In genomic region chr6:107634147-107635057, GRCh38 we compare ENCODE assay signal across 10 cellular contexts.
A peak's percentile ranks its signal among the peaks of the same experiment; 100 is the strongest.
DNase-seq lines count a peak whose midpoint lies in the region; ATAC-seq and TF ChIP-seq lines count a peak whose summit lies in the region.
"Had no signal": no experiment of that assay in that cellular context is flagged by ENCODE, and none has a peak within 500 bp of the region (broad histone marks: within the 10 kb centered on the region; RNA-seq: fewer than 3 reads in every experiment).

No MANE protein-coding gene starts in this region.

- peak overlapping the region; percentile 47 for H2AK5ac ChIP-seq in neuronal stem cell (ENCODE audit: low read depth, low read length)

- H3K4me1 Mint-ChIP-seq in CD8-positive, alpha-beta T cell (ENCODE audit: low read depth), result peaks cover 5% of the 10 kb centered on the region
- H3K4me1 Mint-ChIP-seq in WTC11, result peaks cover 16% of the 10 kb centered on the region

- POLR2A ChIA-PET in CD8-positive, alpha-beta T cell (lab: Charles Lee), result no interaction called here
- POLR2A ChIA-PET in WTC11 (lab: Charles Lee), result interaction anchor here (0.5 kb wide), 2 partner anchors 14 to 73 kb away, joined by 3 to 5 read pairs; no protein-coding TSS in a partner anchor

- H3K9me3 Mint-ChIP-seq in CD8-positive, alpha-beta T cell, result no peaks in the 10 kb centered on the region
- no peaks in the 10 kb centered on the region for H3K9me3 Mint-ChIP-seq in WTC11

- no peak overlapping the region for H2BK15ac ChIP-seq in neuronal stem cell (ENCODE audit: low read length)

- H3K27me3 ChIP-seq in CD8-positive, alpha-beta T cell (ENCODE audit: insufficient read depth, low read length), result peaks cover 6% of the 10 kb centered on the region
- no peaks in the 10 kb centered on the region for H3K27me3 ChIP-seq in neuronal stem cell (ENCODE audit: control insufficient read depth in 3 of 3, insufficient read depth in 3 of 3, low read depth in 1 of 3, low read length in 3 of 3)

- no CpG with 5 or more reads among the region's 114 CpGs for WGBS in neuronal stem cell (ENCODE audit: extremely low coverage in 2 of 2, insufficient read length in 2 of 2, insufficient replicate concordance in 1 of 2), 2 donors

- H2BK12ac ChIP-seq in neuronal stem cell (ENCODE audit: low read length), result no peak overlapping the region

- no peak overlapping the region for H3K14ac ChIP-seq in neuronal stem cell (ENCODE audit: low read length)

- no peak overlapping the region for H3K23ac ChIP-seq in neuronal stem cell (ENCODE audit: low read depth, low read length, poor library complexity)

- no peak overlapping the region for H3K9ac ChIP-seq in neuronal stem cell (ENCODE audit: low read depth, low read length, poor library complexity)

- H2BK5ac ChIP-seq in neuronal stem cell (ENCODE audit: low read length), result no peak overlapping the region

- no peak overlapping the region for H3K27ac Mint-ChIP-seq in CD8-positive, alpha-beta T cell
- no peak overlapping the region for H3K27ac Mint-ChIP-seq in WTC11

- no peaks in the 10 kb centered on the region for H3K9me3 ChIP-seq in CD8-positive, alpha-beta T cell (ENCODE audit: low read length)
- no peaks in the 10 kb centered on the region for H3K9me3 ChIP-seq in neuronal stem cell (replicated peaks in 1 of 2; ENCODE audit: control insufficient read depth in 2 of 2, insufficient read depth in 1 of 2, low read depth in 1 of 2, low read length in 2 of 2)

- no peak overlapping the region for H2BK120ac ChIP-seq in neuronal stem cell (ENCODE audit: low read depth, low read length)

- H3K4me2 ChIP-seq in neuronal stem cell (ENCODE audit: insufficient read depth, low read length, poor library complexity, severe bottlenecking), result peak overlapping the region; percentile 44

- no peak overlapping the region for H4K91ac ChIP-seq in neuronal stem cell (ENCODE audit: low read depth, low read length, poor library complexity)

- in situ Hi-C loops in G401 (cut with HindIII; ENCODE audit: low sequenced_read_pairs), result no loop called here

- peak overlapping the region; percentile 82 for H3K4me3 Mint-ChIP-seq in CD8-positive, alpha-beta T cell
- H3K4me3 Mint-ChIP-seq in WTC11, result peak overlapping the region; percentile 56

- H3K4me3 ChIP-seq in CD8-positive, alpha-beta T cell (ENCODE audit: low read depth, low read length), result peak overlapping the region; percentile 31
- peak overlapping the region in 1 of 2 donors; percentile 61 for H3K4me3 ChIP-seq in neuronal stem cell (ENCODE audit: low read length in 2 of 2)

- DNase-seq in CD8-positive, alpha-beta T cell, result peak in 1 of 7 experiments; percentile 25
- peak; percentile 49 for DNase-seq in WTC11 (ENCODE audit: low spot score)
- no peak for DNase-seq in neuronal stem cell (ENCODE audit: low spot score)
- DNase-seq in G401 (ENCODE audit: low spot score), result no peak
- no peak for DNase-seq in central memory CD4-positive, alpha-beta T cell
- DNase-seq: effector memory CD4-positive, alpha-beta T cell; stimulated activated CD4-positive, alpha-beta T cell treated with anti-CD3 and anti-CD28 coated beads, Interleukin-4, amount 100 ng/mL, for 24 hours had no signal

- H3K27me3 Mint-ChIP-seq in CD8-positive, alpha-beta T cell (ENCODE audit: low read depth), result peaks cover 55% of the 10 kb centered on the region
- peaks cover 33% of the 10 kb centered on the region for H3K27me3 Mint-ChIP-seq in WTC11 (ENCODE audit: low read depth)

- peak overlapping the region; percentile 80 for H3K18ac ChIP-seq in neuronal stem cell (ENCODE audit: low read length)

- CTCF ChIA-PET in CD8-positive, alpha-beta T cell (lab: Charles Lee), result no interaction called here
- CTCF ChIA-PET in WTC11 (lab: Charles Lee), result interaction anchor here (0.6 to 1.9 kb wide), 3 partner anchors 58 to 455 kb away, joined by 3 to 9 read pairs (median 4); partner anchors contain the start of gene PDSS2

- H3K36me3 Mint-ChIP-seq in CD8-positive, alpha-beta T cell, result no peaks in the 10 kb centered on the region
- H3K36me3 Mint-ChIP-seq in WTC11, result no peaks in the 10 kb centered on the region

- H2AFZ ChIP-seq in neuronal stem cell (ENCODE audit: low read length), result no peak overlapping the region

- no peak overlapping the region for H3K27ac ChIP-seq in CD8-positive, alpha-beta T cell (ENCODE audit: low read depth, low read length)
- no peak overlapping the region for H3K27ac ChIP-seq in neuronal stem cell (replicated peaks; ENCODE audit: low read length)

- peak overlapping the region; percentile 15 for H3K4ac ChIP-seq in neuronal stem cell (ENCODE audit: low read length)

- intact Hi-C loops in CD8-positive, alpha-beta T cell (cut with DNase I, micrococcal nuclease), result no loop called here

- no peak for TF ChIP-seq CTCF in CD8-positive, alpha-beta T cell (IDR thresholded peaks at IDR 0.05)
- no peak for TF ChIP-seq CTCF in WTC11 (IDR thresholded peaks at IDR 0.05)

- peaks cover 7% of the 10 kb centered on the region for H3K4me1 ChIP-seq in CD8-positive, alpha-beta T cell (ENCODE audit: insufficient read depth, low read length)
- H3K4me1 ChIP-seq in neuronal stem cell (ENCODE audit: control insufficient read depth in 2 of 2, insufficient read depth in 1 of 2, low read depth in 1 of 2, low read length in 2 of 2), result peaks cover 0 to 1% of the 10 kb centered on the region in 2 donors

- H3K36me3 ChIP-seq in CD8-positive, alpha-beta T cell (ENCODE audit: insufficient read depth, low read length), result no peaks in the 10 kb centered on the region
- peaks cover 3 to 51% of the 10 kb centered on the region in 2 donors for H3K36me3 ChIP-seq in neuronal stem cell (replicated peaks in 1 of 2; ENCODE audit: control insufficient read depth in 2 of 2, insufficient read depth in 2 of 2, low read length in 2 of 2)

- peak; percentile 54 for ATAC-seq in CD8-positive, alpha-beta T cell
- ATAC-seq in WTC11, result peak; percentile 67
- ATAC-seq in esophagus mucosa, result peak; percentile 23
- ATAC-seq in HG03442 (IDR thresholded peaks at IDR 0.05; ENCODE audit: unreplicated experiment), result no peak
- no peak for ATAC-seq in HG02623 (IDR thresholded peaks at IDR 0.05; ENCODE audit: unreplicated experiment)

- H4K8ac ChIP-seq in neuronal stem cell (ENCODE audit: low read depth, low read length), result no peak overlapping the region

- peaks cover 2% of the 10 kb centered on the region for H3K79me1 ChIP-seq in neuronal stem cell (ENCODE audit: low read depth, low read length)

TF ChIP-seq in WTC11, 78 proteins besides CTCF, POLR2A, EP300 and RAD21 (continues in another document):
- TF ChIP-seq ZNF416 (CRISPR knock-in tag; IDR thresholded peaks at IDR 0.05) (no peak), E2F4 (CRISPR knock-in tag; IDR thresholded peaks at IDR 0.05; ENCODE audit: borderline replicate concordance, low read depth) (no peak), ARID4B (CRISPR knock-in tag; IDR thresholded peaks at IDR 0.05; ENCODE audit: borderline replicate concordance) (0 out of 2 replicates have a peak, but pooled peaks have one; percentile 42)

Comparison
In these comparisons a context has a peak if more than half of its experiments do, and no peak if none do; other contexts are left out.
1. ATAC-seq: peak in CD8-positive, alpha-beta T cell (single experiment), WTC11 (single experiment) and esophagus mucosa (single experiment); none in HG03442 (single experiment) and HG02623 (single experiment).